ENCODE assay signal across 12 cellular contexts in genomic region chr1:227299238-227299637, GRCh38. TPM values are rescaled to one million over a fixed set of nuclear protein-coding genes. Genes with fewer than 3 reads are reported as not detected.
A peak's percentile ranks its signal among the peaks of the same experiment; 100 is the strongest.
DNase-seq lines count a peak whose midpoint lies in the region; ATAC-seq, FAIRE-seq and TF ChIP-seq lines count a peak whose summit lies in the region.
"Had no signal": no experiment of that assay in that cellular context is flagged by ENCODE, and none has a peak within 500 bp of the region (broad histone marks: within the 10 kb centered on the region; RNA-seq: fewer than 3 reads in every experiment).

No MANE protein-coding gene starts in this region.

- no peaks in the 10 kb centered on the region for H3K27me3 ChIP-seq in heart right ventricle
- no peaks in the 10 kb centered on the region for H3K27me3 ChIP-seq in bronchial epithelial cell (ENCODE audit: control insufficient read depth, insufficient read depth, low read length)

- no peak for FAIRE-seq in bronchial epithelial cell (lab: Jason Lieb, UNC)

- DNase-seq in heart right ventricle (no peak), left ventricle myocardium superior (no peak), bronchial epithelial cell (ENCODE audit: low read depth) (peak; percentile 71), kidney tubule cell (ENCODE audit: low spot score) (peak; percentile 38), NCI-H2171 treated with DMSO at 0.1 percent for 48 hours (lab: John Stamatoyannopoulos, UW) (no peak), NCI-H2107 (lab: John Stamatoyannopoulos, UW) (no peak), medulla oblongata (ENCODE audit: extremely low spot score) (no peak)
- no peak for DNase-seq in activated effector memory CD4-positive, alpha-beta T cell treated with Interleukin-2 at 50 U/mL for 16 hours
- DNase-seq: activated CD4-positive, alpha-beta T cell treated with anti-CD3 and anti-CD28 coated beads for 36 hours; natural killer cell; NCI-H1694; stimulated activated CD4-positive, alpha-beta T cell treated with anti-CD3 and anti-CD28 coated beads, Interleukin-1b, Interleukin-23, amount 100 ng/mL, for 48 hours had no signal

- peak overlapping the region in 6 of 10 donors; percentile 24 to 62 (median 40) for H3K27ac ChIP-seq in heart right ventricle

- H3K36me3 ChIP-seq in heart right ventricle, result no peaks in the 10 kb centered on the region
- no peaks in the 10 kb centered on the region for H3K36me3 ChIP-seq in bronchial epithelial cell (ENCODE audit: control insufficient read depth, insufficient read depth, low read length)

- H3K4me1 ChIP-seq in heart right ventricle, result peaks cover 0 to 47% (median 29%) of the 10 kb centered on the region in 9 donors

- peak overlapping the region in 2 of 10 donors; percentile 7 to 8 for H3K4me3 ChIP-seq in heart right ventricle
- no peak overlapping the region for H3K4me3 ChIP-seq in bronchial epithelial cell (ENCODE audit: low read depth, low read length)

- peak in 3 of 8 donors; percentile 25 to 49 (median 41) for ATAC-seq in heart right ventricle
- ATAC-seq in left ventricle myocardium superior, result no peak
- ATAC-seq: activated CD4-positive, alpha-beta T cell treated with anti-CD3 and anti-CD28 coated beads for 36 hours; natural killer cell had no signal

- TF ChIP-seq CTCF in heart right ventricle (IDR thresholded peaks at IDR 0.05) (no peak), bronchial epithelial cell (IDR thresholded peaks at IDR 0.05; ENCODE audit: insufficient read depth, low read length, severe bottlenecking) (no peak)

- peaks cover 0 to 6% (median 0%) of the 10 kb centered on the region in 11 donors for H3K9me3 ChIP-seq in heart right ventricle

- intact Hi-C loops in heart right ventricle (cut with DNase I) (loop anchor here in 1 of 10 donors (5.0 kb wide), 1 partner anchor 1508 kb away; no protein-coding TSS in a partner anchor), left ventricle myocardium superior (cut with micrococcal nuclease) (no loop called here)

RNA-seq across cellular contexts. Expression of gene CDC42BPA, which starts 19.1 kb away (rescaled TPM):
- total RNA-seq in heart right ventricle (10 to 100 TPM; 22.2 to 39.5 (median 31.8) TPM), left ventricle myocardium superior (37.4 TPM), bronchial epithelial cell (25.8 and 43.8 TPM in 2 replicates)
- 10 to 100 TPM in 1 of 2 donors, 1 to 10 TPM in 1; 8.6 to 13.3 TPM for polyA plus RNA-seq in heart right ventricle

Comparison
In these comparisons a context has a peak if more than half of its experiments do, and no peak if none do; other contexts are left out.
1. DNase-seq: peak in bronchial epithelial cell (single experiment) and kidney tubule cell (single experiment); none in heart right ventricle (0 of 2), left ventricle myocardium superior (single experiment), NCI-H2171 treated with DMSO at 0.1 percent for 48 hours (single experiment), NCI-H2107 (single experiment), activated effector memory CD4-positive, alpha-beta T cell treated with Interleukin-2 at 50 U/mL for 16 hours (single experiment) and medulla oblongata (single experiment).